ENCODE assay signal across 16 cellular contexts in genomic region chr2:96158554-96158940, GRCh38. TPM values are rescaled to one million over a fixed set of nuclear protein-coding genes. Genes with fewer than 3 reads are reported as not detected.
DNase-seq lines count a peak whose midpoint lies in the region; ATAC-seq, FAIRE-seq and TF ChIP-seq lines count a peak whose summit lies in the region.
"Had no signal": no experiment of that assay in that cellular context is flagged by ENCODE, and none has a peak within 500 bp of the region (broad histone marks: within the 10 kb centered on the region; RNA-seq: fewer than 3 reads in every experiment).

No MANE protein-coding gene starts in this region.

- H3K27ac Mint-ChIP-seq in activated naive CD4-positive, alpha-beta T cell treated with anti-CD3 and anti-CD28 coated beads, Interleukin-2, amount 10 ng/mL, durations not matched to agents 7 days and 5 days = peak overlapping the region; percentile 87
- peak overlapping the region; percentile 96 for H3K27ac Mint-ChIP-seq in stimulated activated effector memory CD8-positive, alpha-beta T cell treated with anti-CD3 and anti-CD28 coated beads, Interleukin-12 subunit alpha, Interleukin-12 subunit beta, amount 100 ng/mL, for 72 hours

- H3K4me3 ChIP-seq in NB4 (ENCODE audit: low read depth, low read length) = peak overlapping the region; percentile 46
- H3K4me3 ChIP-seq in K562 = no peak overlapping the region
- no peak overlapping the region for H3K4me3 ChIP-seq in lower lobe of right lung
- H3K4me3 ChIP-seq: prostate gland had no signal

- H3K36me3 ChIP-seq in K562 (ENCODE audit: control insufficient read depth, insufficient read depth, low read length) (no peaks in the 10 kb centered on the region), lower lobe of right lung (no peaks in the 10 kb centered on the region)
- H3K36me3 ChIP-seq: brain microvascular endothelial cell, prostate gland had no signal

- no peak for FAIRE-seq in K562 (lab: Jason Lieb, UNC)
- FAIRE-seq: frontal cortex, TTC549 had no signal

- TF ChIP-seq RAD21 in K562 (CRISPR knock-in tag; conservative IDR thresholded peaks at IDR 0.05 in 1 of 2, IDR thresholded peaks at IDR 0.05 in 1 of 2) = no peak

- peaks cover 6% of the 10 kb centered on the region for H3K9me3 Mint-ChIP-seq in activated naive CD4-positive, alpha-beta T cell treated with anti-CD3 and anti-CD28 coated beads, Interleukin-2, amount 10 ng/mL, durations not matched to agents 7 days and 5 days
- peaks cover 3% of the 10 kb centered on the region for H3K9me3 Mint-ChIP-seq in stimulated activated effector memory CD8-positive, alpha-beta T cell treated with anti-CD3 and anti-CD28 coated beads, Interleukin-12 subunit alpha, Interleukin-12 subunit beta, amount 100 ng/mL, for 72 hours

- H3K4me1 ChIP-seq in K562 (replicated peaks in 1 of 2; ENCODE audit: control insufficient read depth in 2 of 2, insufficient read depth in 2 of 2, low read length in 2 of 2) = peaks cover 25 to 40% of the 10 kb centered on the region in 2 experiments
- no peaks in the 10 kb centered on the region for H3K4me1 ChIP-seq in lower lobe of right lung
- H3K4me1 ChIP-seq: prostate gland had no signal

- 95% methylated on average over 12 of the region's 14 CpGs for WGBS in K562 (ENCODE audit: insufficient coverage, low coverage, missing lambda C conversion rate)

- no peak for TF ChIP-seq CTCF in NB4 (IDR thresholded peaks at IDR 0.05; ENCODE audit: low read depth, low read length)
- no peak for TF ChIP-seq CTCF in K562 (IDR thresholded peaks at IDR 0.05 in 2 of 3, conservative IDR thresholded peaks at IDR 0.05 in 1 of 3; ENCODE audit: insufficient read depth in 2 of 3, low read depth in 1 of 3, low read length in 3 of 3)
- TF ChIP-seq CTCF in lower lobe of right lung (IDR thresholded peaks at IDR 0.05) = no peak

- H4K20me1 ChIP-seq in K562 (replicated peaks; ENCODE audit: control insufficient read depth, insufficient read depth, low read length) = no peaks in the 10 kb centered on the region

- CTCF ChIA-PET in activated naive CD4-positive, alpha-beta T cell treated with anti-CD3 and anti-CD28 coated beads, Interleukin-2, amount 10 ng/mL, durations not matched to agents 7 days and 5 days (lab: Charles Lee) = interaction anchor here (1.0 to 3.2 kb wide), 4 partner anchors 11 to 20 kb away, joined by 3 to 18 read pairs (median 8); no protein-coding TSS in a partner anchor
- CTCF ChIA-PET in K562 (lab: Yijun Ruan, JAX; ENCODE audit: low intra/inter-chr PET ratio) = no interaction called here

- no peak for TF ChIP-seq POLR2A in NB4 (IDR thresholded peaks at IDR 0.05; ENCODE audit: extremely low read depth, insufficient read length)
- no peak for TF ChIP-seq POLR2A in K562 (conservative IDR thresholded peaks at IDR 0.05)

- H3K9me3 ChIP-seq in K562 (replicated peaks; ENCODE audit: control insufficient read depth, insufficient read depth, low read depth, low read length) (no peaks in the 10 kb centered on the region), lower lobe of right lung (no peaks in the 10 kb centered on the region)
- H3K9me3 ChIP-seq: prostate gland had no signal

- peak overlapping the region; percentile 71; the same call in 1 of the 2 replicates for H3K4me2 ChIP-seq in K562 (ENCODE audit: insufficient read depth, low read length)

- H3K9ac ChIP-seq in K562 (ENCODE audit: insufficient read depth in 1 of 2, low read depth in 2 of 2, low read length in 2 of 2) = peak overlapping the region; percentile 67 to 90; a peak in 3 of 4 replicates

- in situ Hi-C loops in K562 (cut with MboI) = no loop called here

- H3K36me3 Mint-ChIP-seq in activated naive CD4-positive, alpha-beta T cell treated with anti-CD3 and anti-CD28 coated beads, Interleukin-2, amount 10 ng/mL, durations not matched to agents 7 days and 5 days = peaks cover 2% of the 10 kb centered on the region
- peaks cover 30% of the 10 kb centered on the region for H3K36me3 Mint-ChIP-seq in stimulated activated effector memory CD8-positive, alpha-beta T cell treated with anti-CD3 and anti-CD28 coated beads, Interleukin-12 subunit alpha, Interleukin-12 subunit beta, amount 100 ng/mL, for 72 hours

- H2AFZ ChIP-seq in K562 (ENCODE audit: low read depth, low read length) = peak overlapping the region; percentile 99

- no peak overlapping the region for H3K4me3 Mint-ChIP-seq in activated naive CD4-positive, alpha-beta T cell treated with anti-CD3 and anti-CD28 coated beads, Interleukin-2, amount 10 ng/mL, durations not matched to agents 7 days and 5 days
- peak overlapping the region; percentile 74 for H3K4me3 Mint-ChIP-seq in stimulated activated effector memory CD8-positive, alpha-beta T cell treated with anti-CD3 and anti-CD28 coated beads, Interleukin-12 subunit alpha, Interleukin-12 subunit beta, amount 100 ng/mL, for 72 hours

- no peaks in the 10 kb centered on the region for H3K27me3 Mint-ChIP-seq in activated naive CD4-positive, alpha-beta T cell treated with anti-CD3 and anti-CD28 coated beads, Interleukin-2, amount 10 ng/mL, durations not matched to agents 7 days and 5 days

- POLR2A ChIA-PET in K562 (lab: Yijun Ruan, JAX) = interaction anchor here (0.6 to 1.9 kb wide), 4 partner anchors 9 to 41 kb away, joined by 3 to 6 read pairs (median 4); no protein-coding TSS in a partner anchor

- peaks cover 3% of the 10 kb centered on the region for H3K9me1 ChIP-seq in K562 (ENCODE audit: control insufficient read depth, insufficient read depth, low read length)

- TF ChIP-seq EP300 in K562 (IDR thresholded peaks at IDR 0.05; ENCODE audit: low read length) = no peak

- H3K27me3 ChIP-seq in K562 (ENCODE audit: control insufficient read depth in 2 of 2, insufficient read depth in 2 of 2, low read length in 2 of 2) (no peaks in the 10 kb centered on the region), lower lobe of right lung (ENCODE audit: low read depth) (no peaks in the 10 kb centered on the region)
- H3K27me3 ChIP-seq: brain microvascular endothelial cell had no signal

- DNase-seq in activated naive CD4-positive, alpha-beta T cell treated with anti-CD3 and anti-CD28 coated beads, Interleukin-2, amount 10 ng/mL, durations not matched to agents 7 days and 5 days = no peak
- DNase-seq in activated naive CD4-positive, alpha-beta T cell treated with anti-CD3 and anti-CD28 coated beads, Interleukin-2, amount 50 U/mL, for 16 hours = no peak
- no peak for DNase-seq in NB4 (ENCODE audit: low read depth)
- DNase-seq in K562 (ENCODE audit: extremely low read depth in 1 of 4, low spot score in 3 of 4) = no peak
- no peak for DNase-seq in stimulated activated effector memory CD8-positive, alpha-beta T cell treated with anti-CD3 and anti-CD28 coated beads, Interleukin-12 subunit alpha, Interleukin-12 subunit beta, amount 100 ng/mL, for 72 hours (ENCODE audit: low spot score in 2 of 2)
- DNase-seq in anterior cingulate cortex (lab: John Stamatoyannopoulos, UW) = no peak
- DNase-seq in lower lobe of right lung = no peak
- DNase-seq in OCI-M2 (lab: John Stamatoyannopoulos, UW; ENCODE audit: unreplicated experiment) = no peak
- DNase-seq: NCI-H2029, NCI-H82 had no signal

- no peaks in the 10 kb centered on the region for H3K79me2 ChIP-seq in K562 (ENCODE audit: control insufficient read depth, insufficient read depth, low read length)

- no peak for ATAC-seq in K562
- no peak for ATAC-seq in stimulated activated effector memory CD8-positive, alpha-beta T cell treated with anti-CD3 and anti-CD28 coated beads, Interleukin-12 subunit alpha, Interleukin-12 subunit beta, amount 100 ng/mL, for 72 hours
- no peak for ATAC-seq in lower lobe of right lung
- ATAC-seq: HCT116 had no signal

- H3K27ac ChIP-seq in K562 (ENCODE audit: extremely low read depth, low read depth, low read length) = peak overlapping the region; percentile 82
- no peak overlapping the region for H3K27ac ChIP-seq in lower lobe of right lung
- H3K27ac ChIP-seq: brain microvascular endothelial cell, prostate gland had no signal

- BruUV-seq in K562 (replicated peaks; lab: Mats Ljungman, UMichigan) = no TSS peak

- intact Hi-C loops in K562 (cut with micrococcal nuclease) = no loop called here
- intact Hi-C loops in lower lobe of right lung (cut with DNase I) = no loop called here

- peaks cover 72% of the 10 kb centered on the region for H3K4me1 Mint-ChIP-seq in activated naive CD4-positive, alpha-beta T cell treated with anti-CD3 and anti-CD28 coated beads, Interleukin-2, amount 10 ng/mL, durations not matched to agents 7 days and 5 days
- H3K4me1 Mint-ChIP-seq in stimulated activated effector memory CD8-positive, alpha-beta T cell treated with anti-CD3 and anti-CD28 coated beads, Interleukin-12 subunit alpha, Interleukin-12 subunit beta, amount 100 ng/mL, for 72 hours = peaks cover 93% of the 10 kb centered on the region

RNA-seq across cellular contexts. Expression of gene DUSP2, which starts 13.3 kb away (rescaled TPM):
- 0.16 TPM in 1 of 2 replicates, not detected in the other for total RNA-seq in K562 (2011; cell fraction: chromatin; rRNA removed; ENCODE audit: low replicate concordance)
- total RNA-seq in K562 (2011; cell fraction: nucleolus; rRNA removed) = 0.33 TPM in 1 of 2 replicates, not detected in the other
- total RNA-seq in K562 (2011; cell fraction: nucleoplasm; rRNA removed) = not detected in 2 replicates
- total RNA-seq in K562 (2014; rRNA removed) (not detected in 2 replicates), K562 (2014; rRNA removed; fragmentation: Illumina TruSeq; extraction: Trizol) (not detected in 2 replicates), K562 (2015; rRNA removed; fragmentation: Illumina TruSeq; extraction: Trizol) (not detected in 2 replicates), K562 (2021) (0.18 and 0.42 TPM in 2 replicates), lower lobe of right lung (5.5 TPM)
- polyA plus RNA-seq in K562 (2011; rRNA removed) (0.04 TPM in 1 of 2 replicates, not detected in the other), K562 (2014; fragmentation: Illumina TruSeq; extraction: Trizol) (not detected in 2 replicates), K562 (2014; fragmentation: Nextera tagmentation; extraction: Ambion mirVana) (not detected), K562 (2014; rRNA removed) (not detected in 2 replicates)
- 0.06 and 0.07 TPM in 2 replicates for polyA plus RNA-seq in K562 (2011; cell fraction: cytosol; rRNA removed)
- 0.14 and 0.64 TPM in 2 replicates for polyA plus RNA-seq in K562 (2011; cell fraction: nucleus; rRNA removed)
- polyA plus RNA-seq in K562 (2012) = 0.08 TPM in 1 of 2 replicates, not detected in the other
- not detected in 2 replicates for polyA minus RNA-seq in K562 (2011; rRNA and poly(A)+ RNA removed)
- polyA minus RNA-seq in K562 (2011; cell fraction: cytosol; rRNA and poly(A)+ RNA removed) = 0.76 and 1.8 TPM in 2 replicates
- polyA minus RNA-seq in K562 (2011; cell fraction: nucleus; rRNA and poly(A)+ RNA removed) = 0.40 and 0.89 TPM in 2 replicates

RNA-seq across cellular contexts. Expression of gene ASTL, which starts 20.2 kb away (rescaled TPM):
- total RNA-seq in K562 (2011; cell fraction: chromatin; rRNA removed; ENCODE audit: low replicate concordance) = not detected in 2 replicates
- total RNA-seq in K562 (2011; cell fraction: nucleolus; rRNA removed) = not detected in 2 replicates
- total RNA-seq in K562 (2011; cell fraction: nucleoplasm; rRNA removed) = not detected in 2 replicates
- total RNA-seq in K562 (2014; rRNA removed) (not detected in 2 replicates), K562 (2014; rRNA removed; fragmentation: Illumina TruSeq; extraction: Trizol) (not detected in 2 replicates), K562 (2015; rRNA removed; fragmentation: Illumina TruSeq; extraction: Trizol) (not detected in 2 replicates), K562 (2021) (not detected in 2 replicates), lower lobe of right lung (not detected)
- polyA plus RNA-seq in K562 (2011; rRNA removed) (not detected in 2 replicates), K562 (2014; fragmentation: Illumina TruSeq; extraction: Trizol) (not detected in 2 replicates), K562 (2014; fragmentation: Nextera tagmentation; extraction: Ambion mirVana) (not detected), K562 (2014; rRNA removed) (not detected in 2 replicates)
- polyA plus RNA-seq in K562 (2011; cell fraction: cytosol; rRNA removed) = not detected in 2 replicates
- polyA plus RNA-seq in K562 (2011; cell fraction: nucleus; rRNA removed) = not detected in 2 replicates
- not detected in 2 replicates for polyA plus RNA-seq in K562 (2012)
- not detected in 2 replicates for polyA minus RNA-seq in K562 (2011; rRNA and poly(A)+ RNA removed)
- polyA minus RNA-seq in K562 (2011; cell fraction: cytosol; rRNA and poly(A)+ RNA removed) = not detected in 2 replicates
- not detected in 2 replicates for polyA minus RNA-seq in K562 (2011; cell fraction: nucleus; rRNA and poly(A)+ RNA removed)
- total RNA-seq: frontal cortex, ureter had no signal

RNA-seq across cellular contexts. Expression of gene ADRA2B, which starts 42.2 kb away (rescaled TPM):
- total RNA-seq in K562 (2011; cell fraction: chromatin; rRNA removed; ENCODE audit: low replicate concordance) = 0.07 and 0.11 TPM in 2 replicates
- total RNA-seq in K562 (2011; cell fraction: nucleolus; rRNA removed) = 0.13 and 0.17 TPM in 2 replicates
- total RNA-seq in K562 (2011; cell fraction: nucleoplasm; rRNA removed) = not detected in 2 replicates
- total RNA-seq in K562 (2014; rRNA removed) (not detected in 2 replicates), K562 (2014; rRNA removed; fragmentation: Illumina TruSeq; extraction: Trizol) (not detected in 2 replicates), K562 (2015; rRNA removed; fragmentation: Illumina TruSeq; extraction: Trizol) (not detected in 2 replicates), K562 (2021) (not detected in 2 replicates), lower lobe of right lung (0.32 TPM)
- polyA plus RNA-seq in K562 (2011; rRNA removed) (not detected in 2 replicates), K562 (2014; fragmentation: Illumina TruSeq; extraction: Trizol) (not detected in 2 replicates), K562 (2014; fragmentation: Nextera tagmentation; extraction: Ambion mirVana) (not detected), K562 (2014; rRNA removed) (not detected in 2 replicates)
- 0.04 TPM in 1 of 2 replicates, not detected in the other for polyA plus RNA-seq in K562 (2011; cell fraction: cytosol; rRNA removed)
- 0.14 and 0.27 TPM in 2 replicates for polyA plus RNA-seq in K562 (2011; cell fraction: nucleus; rRNA removed)
- 0.03 TPM in 1 of 2 replicates, not detected in the other for polyA plus RNA-seq in K562 (2012)
- polyA minus RNA-seq in K562 (2011; rRNA and poly(A)+ RNA removed) = not detected in 2 replicates
- not detected in 2 replicates for polyA minus RNA-seq in K562 (2011; cell fraction: cytosol; rRNA and poly(A)+ RNA removed)
- not detected in 2 replicates for polyA minus RNA-seq in K562 (2011; cell fraction: nucleus; rRNA and poly(A)+ RNA removed)

RNA-seq across cellular contexts. Expression of gene STARD7, which starts 50.1 kb away (rescaled TPM):
- 162 and 181 TPM in 2 replicates for total RNA-seq in K562 (2011; cell fraction: chromatin; rRNA removed; ENCODE audit: low replicate concordance)
- 102 and 117 TPM in 2 replicates for total RNA-seq in K562 (2011; cell fraction: nucleolus; rRNA removed)
- total RNA-seq in K562 (2011; cell fraction: nucleoplasm; rRNA removed) = 122 and 139 TPM in 2 replicates
- total RNA-seq in K562 (2014; rRNA removed) = 147 and 306 TPM in 2 replicates
- 173 and 193 TPM in 2 replicates for total RNA-seq in K562 (2014; rRNA removed; fragmentation: Illumina TruSeq; extraction: Trizol)
- total RNA-seq in K562 (2015; rRNA removed; fragmentation: Illumina TruSeq; extraction: Trizol) = 170 and 173 TPM in 2 replicates
- total RNA-seq in K562 (2021) = 192 and 196 TPM in 2 replicates
- 95.3 and 108 TPM in 2 replicates for polyA plus RNA-seq in K562 (2011; rRNA removed)
- 41.7 and 76.2 TPM in 2 replicates for polyA plus RNA-seq in K562 (2011; cell fraction: cytosol; rRNA removed)
- 118 and 127 TPM in 2 replicates for polyA plus RNA-seq in K562 (2011; cell fraction: nucleus; rRNA removed)
- 80.3 and 106 TPM in 2 replicates for polyA plus RNA-seq in K562 (2012)
- polyA plus RNA-seq in K562 (2014; fragmentation: Illumina TruSeq; extraction: Trizol) = 136 and 145 TPM in 2 replicates
- polyA plus RNA-seq in K562 (2014; fragmentation: Nextera tagmentation; extraction: Ambion mirVana) = 100 to 1,000 TPM in 1 of 2 experiments, 10 to 100 TPM in 1; 90.9 to 140 TPM
- 103 and 122 TPM in 2 replicates for polyA plus RNA-seq in K562 (2014; rRNA removed)
- polyA minus RNA-seq in K562 (2011; rRNA and poly(A)+ RNA removed) = 143 and 146 TPM in 2 replicates
- polyA minus RNA-seq in K562 (2011; cell fraction: cytosol; rRNA and poly(A)+ RNA removed) = 72.4 and 78.6 TPM in 2 replicates
- 76.7 and 83.3 TPM in 2 replicates for polyA minus RNA-seq in K562 (2011; cell fraction: nucleus; rRNA and poly(A)+ RNA removed)
- total RNA-seq in lower lobe of right lung = 147 TPM
